1 cellular context compared by ENCODE assay signal in the genomic region with DNA sequence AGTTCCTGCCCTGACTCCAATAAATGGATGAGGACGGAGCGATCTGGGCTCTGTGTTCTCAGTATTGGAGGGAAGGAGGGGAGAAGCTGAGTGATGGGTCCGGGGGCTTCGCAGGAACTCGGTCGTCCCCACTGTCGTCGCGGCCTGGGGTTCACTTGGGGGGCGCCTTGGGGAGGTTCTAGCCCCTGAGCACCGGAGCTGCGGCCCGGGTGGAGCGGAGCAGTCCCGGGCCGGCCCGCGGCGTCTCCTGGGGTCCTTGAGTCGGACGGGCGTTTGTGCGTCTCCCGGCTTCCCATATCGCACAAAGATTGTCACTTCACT.
TF ChIP-seq lines count a peak whose summit lies in the region.

No MANE protein-coding gene starts in this region.

TF ChIP-seq in SK-N-SH, 30 proteins besides CTCF, POLR2A, EP300 and RAD21:
- TF ChIP-seq MXI1 (IDR thresholded peaks at IDR 0.05; ENCODE audit: low read depth, low read length): no peak
- TF ChIP-seq SIN3A (IDR thresholded peaks at IDR 0.05; ENCODE audit: borderline replicate concordance, low read depth, low read length): no peak
- TF ChIP-seq FOSL2 (IDR thresholded peaks at IDR 0.05; ENCODE audit: borderline replicate concordance, low read depth): no peak
- TF ChIP-seq GABPA (IDR thresholded peaks at IDR 0.05; ENCODE audit: low read depth): no peak
TF ChIP-seq in SK-N-SH: peak in this region for 0.
